In genomic region chr9:3857673-3858072, GRCh38 we compare ENCODE assay signal across 19 cellular contexts.
A peak's percentile ranks its signal among the peaks of the same experiment; 100 is the strongest.
DNase-seq lines count a peak whose midpoint lies in the region; ATAC-seq and TF ChIP-seq lines count a peak whose summit lies in the region.
"Had no signal": no experiment of that assay in that cellular context is flagged by ENCODE, and none has a peak within 500 bp of the region (broad histone marks: within the 10 kb centered on the region; RNA-seq: fewer than 3 reads in every experiment).

No MANE protein-coding gene starts in this region.

- in situ Hi-C loops in astrocyte of the spinal cord (cut with HindIII; ENCODE audit: low sequenced_read_pairs): no loop called here

- peak; percentile 68 for DNase-seq in AG10803 (ENCODE audit: low read depth)
- peak; percentile 45 for DNase-seq in HS-5 (ENCODE audit: low read depth)
- DNase-seq in astrocyte of the spinal cord (ENCODE audit: low read depth, low spot score): peak; percentile 68
- DNase-seq in iris pigment epithelial cell (ENCODE audit: low read depth): peak; percentile 54
- no peak for DNase-seq in activated CD4-positive, alpha-beta T cell treated with anti-CD3 and anti-CD28 coated beads for 4 hours
- no peak for DNase-seq in AML-193 (lab: John Stamatoyannopoulos, UW)
- DNase-seq: activated CD4-positive, alpha-beta T cell treated with anti-CD3 and anti-CD28 coated beads, Interleukin-2, amount 50 U/mL, for 4 hours; activated gamma-delta T cell treated with Interleukin-2 at 50 U/mL for 16 hours; CD4-positive, CD25-positive, alpha-beta regulatory T cell; DMS153; effector memory CD4-positive, alpha-beta T cell; Kasumi-1; naive thymus-derived CD4-positive, alpha-beta T cell; pancreas; stimulated activated CD4-positive, alpha-beta T cell treated with anti-CD3 and anti-CD28 coated beads, Interleukin-4, amount 100 ng/mL, for 1 hour; T-helper 1 cell had no signal

- ATAC-seq in HG03280 (IDR thresholded peaks at IDR 0.05; ENCODE audit: unreplicated experiment) (no peak), GM18858 (IDR thresholded peaks at IDR 0.05; ENCODE audit: unreplicated experiment) (no peak)
- ATAC-seq: naive thymus-derived CD4-positive, alpha-beta T cell; pancreas had no signal

- no peak overlapping the region for H3K4me3 ChIP-seq in AG10803 (ENCODE audit: low read length)
- no peak overlapping the region for H3K4me3 ChIP-seq in astrocyte of the spinal cord (ENCODE audit: low read depth, low read length)
- H3K4me3 ChIP-seq: pancreas, skin epidermis had no signal

- TF ChIP-seq CTCF in AG10803 (conservative IDR thresholded peaks at IDR 0.05; ENCODE audit: low read length): no peak
- TF ChIP-seq CTCF in astrocyte of the spinal cord (IDR thresholded peaks at IDR 0.05; ENCODE audit: low read depth, low read length): no peak

Comparison
In these comparisons a context has a peak if more than half of its experiments do, and no peak if none do; other contexts are left out.
1. DNase-seq: peak in AG10803 (single experiment), HS-5 (single experiment), astrocyte of the spinal cord (single experiment) and iris pigment epithelial cell (single experiment); none in activated CD4-positive, alpha-beta T cell treated with anti-CD3 and anti-CD28 coated beads for 4 hours (0 of 2) and AML-193 (0 of 2).